8 cellular contexts compared by ENCODE assay signal in genomic region chr15:92899910-92900711, GRCh38.
DNase-seq lines count a peak whose midpoint lies in the region; ATAC-seq and TF ChIP-seq lines count a peak whose summit lies in the region.

CHD2 (plus strand) TSS chr15:92900324; CDS start chr15:92901238, 914 bp downstream.

- peaks cover 78% of the 10 kb centered on the region for H3K36me3 Mint-ChIP-seq in stimulated activated naive CD8-positive, alpha-beta T cell treated with anti-CD3 and anti-CD28 coated beads, Interleukin-15, Interleukin-2, amounts not matched to agents 100 ng/mL and 50 ng/mL, for 24 hours (ENCODE audit: low read depth)

- peak within 1 kb of the TSS; percentile 87 for H3K4me2 ChIP-seq in OCI-LY3 (ENCODE audit: low read length)

- H3K27me3 Mint-ChIP-seq in stimulated activated naive CD8-positive, alpha-beta T cell treated with anti-CD3 and anti-CD28 coated beads, Interleukin-15, Interleukin-2, amounts not matched to agents 100 ng/mL and 50 ng/mL, for 24 hours: no peaks in the 10 kb centered on the region

- peaks cover 11% of the 10 kb centered on the region for H3K9me3 Mint-ChIP-seq in stimulated activated naive CD8-positive, alpha-beta T cell treated with anti-CD3 and anti-CD28 coated beads, Interleukin-15, Interleukin-2, amounts not matched to agents 100 ng/mL and 50 ng/mL, for 24 hours

- H3K27ac ChIP-seq in OCI-LY3 (ENCODE audit: low read length) (peak within 1 kb of the TSS; percentile 94), mucosa of rectum (ENCODE audit: low read depth in 2 of 2, low read length in 2 of 2) (peak within 1 kb of the TSS; percentile 93)

- no peaks in the 10 kb centered on the region for H3K27me3 ChIP-seq in OCI-LY3 (ENCODE audit: low read depth, low read length)
- H3K27me3 ChIP-seq in mucosa of rectum (ENCODE audit: control insufficient read depth in 2 of 2, insufficient read depth in 2 of 2, low read length in 2 of 2): no peaks in the 10 kb centered on the region

- H4K20me1 ChIP-seq in OCI-LY3 (ENCODE audit: insufficient read depth, low read length): peaks cover 32% of the 10 kb centered on the region; the same call in 1 of the 2 replicates

- peak; percentile 92 for DNase-seq in DMS53 (lab: John Stamatoyannopoulos, UW)
- DNase-seq in HuH-7.5 (ENCODE audit: low spot score): peak; percentile 65
- DNase-seq in activated T-cell treated with anti-CD3 and anti-CD28 coated beads for 1 hour (ENCODE audit: low read depth): peak; percentile 53
- DNase-seq in erythroblast (lab: John Stamatoyannopoulos, UW): peak; percentile 86 to 90

- peak within 1 kb of the TSS; percentile 98 for H3K27ac Mint-ChIP-seq in stimulated activated naive CD8-positive, alpha-beta T cell treated with anti-CD3 and anti-CD28 coated beads, Interleukin-15, Interleukin-2, amounts not matched to agents 100 ng/mL and 50 ng/mL, for 24 hours

- ATAC-seq in GM21529 (IDR thresholded peaks at IDR 0.05; ENCODE audit: unreplicated experiment): peak; percentile 62

- TF ChIP-seq POLR2A in erythroblast (IDR thresholded peaks at IDR 0.05; ENCODE audit: low read length): peak; percentile 99

- no peak for TF ChIP-seq CTCF in OCI-LY3 (IDR thresholded peaks at IDR 0.05; ENCODE audit: low read depth, low read length)

- peaks cover 99% of the 10 kb centered on the region for H3K79me2 ChIP-seq in OCI-LY3 (ENCODE audit: low read length)

- H2AFZ ChIP-seq in OCI-LY3 (ENCODE audit: low read depth, low read length): no peak within 1 kb of the TSS

- peaks cover 59% of the 10 kb centered on the region for H3K4me1 Mint-ChIP-seq in stimulated activated naive CD8-positive, alpha-beta T cell treated with anti-CD3 and anti-CD28 coated beads, Interleukin-15, Interleukin-2, amounts not matched to agents 100 ng/mL and 50 ng/mL, for 24 hours (ENCODE audit: low read depth)

- no peaks in the 10 kb centered on the region for H3K9me3 ChIP-seq in OCI-LY3 (ENCODE audit: insufficient read depth, low read length)
- H3K9me3 ChIP-seq in mucosa of rectum (ENCODE audit: control insufficient read depth in 2 of 2, low read length in 2 of 2): no peaks in the 10 kb centered on the region

- peak within 1 kb of the TSS; percentile 95 for H3K4me3 Mint-ChIP-seq in stimulated activated naive CD8-positive, alpha-beta T cell treated with anti-CD3 and anti-CD28 coated beads, Interleukin-15, Interleukin-2, amounts not matched to agents 100 ng/mL and 50 ng/mL, for 24 hours

- H3K4me1 ChIP-seq in OCI-LY3 (ENCODE audit: low read length) (peaks cover 18% of the 10 kb centered on the region), mucosa of rectum (ENCODE audit: control insufficient read depth in 2 of 2, insufficient read depth in 2 of 2, low read length in 2 of 2) (peaks cover 15 to 31% of the 10 kb centered on the region in 2 donors)

- H3K4me3 ChIP-seq in OCI-LY3 (ENCODE audit: low read length) (peak within 1 kb of the TSS; percentile 89), mucosa of rectum (ENCODE audit: low read length in 2 of 2) (peak within 1 kb of the TSS; percentile 79 to 85)

- H3K36me3 ChIP-seq in OCI-LY3 (replicated peaks; ENCODE audit: low read depth, low read length) (peaks cover 66% of the 10 kb centered on the region), mucosa of rectum (ENCODE audit: control insufficient read depth in 2 of 2, insufficient read depth in 2 of 2, low read length in 2 of 2) (peaks cover 9 to 14% of the 10 kb centered on the region in 2 donors)

- peak within 1 kb of the TSS; percentile 96 for H3K9ac ChIP-seq in OCI-LY3 (ENCODE audit: low read length)
- peak within 1 kb of the TSS; percentile 85 to 99 for H3K9ac ChIP-seq in mucosa of rectum (ENCODE audit: low read depth in 1 of 2, low read length in 2 of 2)

Comparison
In these comparisons a context has a peak if more than half of its experiments do, and no peak if none do; other contexts are left out.
1. Peak in every context shown above with its lines: DNase-seq, ATAC-seq, H3K4me3 ChIP-seq and H3K27ac ChIP-seq.